Comparison of ENCODE assay signal across 9 cellular contexts in genomic region chr22:46935506-46936377, GRCh38.
A peak's percentile ranks its signal among the peaks of the same experiment; 100 is the strongest.
DNase-seq lines count a peak whose midpoint lies in the region; ATAC-seq, FAIRE-seq and TF ChIP-seq lines count a peak whose summit lies in the region.
"Had no signal": no experiment of that assay in that cellular context is flagged by ENCODE, and none has a peak within 500 bp of the region (broad histone marks: within the 10 kb centered on the region; RNA-seq: fewer than 3 reads in every experiment).

No MANE protein-coding gene starts in this region.

- intact Hi-C loops in HepG2 (cut with micrococcal nuclease; ENCODE audit: unreplicated experiment) (loop anchor here (1.0 to 5.0 kb wide), 2 partner anchors 71 to 138 kb away; no protein-coding TSS in a partner anchor), stomach (cut with DNase I; ENCODE audit: low total_unique reads) (no loop called here)

- peak; percentile 22; the same call in 1 of the 2 replicates for TF ChIP-seq RAD21 in HepG2 (CRISPR knock-in tag; IDR thresholded peaks at IDR 0.05)

- peak overlapping the region; percentile 52 for H3K27ac Mint-ChIP-seq in T-helper 2 cell treated with Interferon-gamma antibody and Interleukin-4, amounts not matched to agents 5 μg/mL and 100 μg/mL, for 36 hours
- peak overlapping the region; percentile 99 for H3K27ac Mint-ChIP-seq in astrocyte (ENCODE audit: unreplicated experiment)

- TF ChIP-seq CTCF in astrocyte (IDR thresholded peaks at IDR 0.05; ENCODE audit: insufficient read depth, low read depth, low read length) (no peak), HepG2 (CRISPR knock-in tag; IDR thresholded peaks at IDR 0.05) (peak; percentile 29; the same call in 1 of the 2 replicates), stomach (IDR thresholded peaks at IDR 0.05) (no peak), GM10266 (IDR thresholded peaks at IDR 0.05; ENCODE audit: control insufficient read depth, insufficient read depth, low read depth, missing control alignments) (no peak)

- ATAC-seq in HepG2 (peak; percentile 89), HG03565 (IDR thresholded peaks at IDR 0.05; ENCODE audit: unreplicated experiment) (no peak)

- BruUV-seq in HepG2 (replicated peaks; lab: Mats Ljungman, UMichigan): no TSS peak

- peaks cover 5% of the 10 kb centered on the region for H3K36me3 Mint-ChIP-seq in T-helper 2 cell treated with Interferon-gamma antibody and Interleukin-4, amounts not matched to agents 5 μg/mL and 100 μg/mL, for 36 hours (ENCODE audit: low read depth)
- H3K36me3 Mint-ChIP-seq in astrocyte (ENCODE audit: low read depth, unreplicated experiment): peaks cover 15% of the 10 kb centered on the region

- TF ChIP-seq EP300 in HepG2 (IDR thresholded peaks at IDR 0.05; ENCODE audit: low read depth in 2 of 2, low read length in 2 of 2) (peak in 1 of 2 experiments; percentile 88; a peak in 2 of 4 replicates), HepG2 (CRISPR knock-in tag; IDR thresholded peaks at IDR 0.05; ENCODE audit: borderline replicate concordance) (peak; percentile 88), stomach (IDR thresholded peaks at IDR 0.05) (no peak)

- H3K4me3 ChIP-seq in astrocyte (ENCODE audit: insufficient read depth, low read depth, low read length) (no peak overlapping the region), HepG2 (replicated peaks in 1 of 3; ENCODE audit: insufficient read depth in 1 of 3, low read depth in 2 of 3, low read length in 3 of 3) (peak overlapping the region; percentile 44 to 67 (median 47)), stomach (no peak overlapping the region)

- FAIRE-seq in astrocyte (lab: Jason Lieb, UNC) (no peak), HepG2 (lab: Jason Lieb, UNC) (peak; percentile 100)

- CTCF ChIA-PET in HepG2 (lab: Yijun Ruan, JAX; ENCODE audit: low intra/inter-chr PET ratio, low total read pairs): no interaction called here

- in situ Hi-C loops in HepG2 (cut with HindIII; ENCODE audit: extremely low pct_ligation_motif_present, low pct_unique_long_range_greater_than_20kb): no loop called here

- POLR2A ChIA-PET in HepG2 (lab: Yijun Ruan, JAX): interaction anchor here (0.7 to 1.4 kb wide), 8 partner anchors 10 to 177 kb away, joined by 3 to 4 read pairs (median 3); no protein-coding TSS in a partner anchor

- H4K20me1 ChIP-seq in astrocyte (ENCODE audit: insufficient read depth, low read length) (no peaks in the 10 kb centered on the region), HepG2 (ENCODE audit: insufficient read depth, low read length) (no peaks in the 10 kb centered on the region)

- H3K4me1 ChIP-seq in astrocyte (ENCODE audit: insufficient read depth, low read length) (peaks cover 50% of the 10 kb centered on the region), HepG2 (ENCODE audit: insufficient read depth, low read length) (peaks cover 65% of the 10 kb centered on the region), stomach (peaks cover 9 to 32% (median 18%) of the 10 kb centered on the region in 4 donors)

- peak overlapping the region; percentile 72 for H3K9ac ChIP-seq in astrocyte (ENCODE audit: low read length)
- H3K9ac ChIP-seq in HepG2 (ENCODE audit: insufficient read depth, low read depth, low read length): peak overlapping the region; percentile 79

- no peaks in the 10 kb centered on the region for H3K36me3 ChIP-seq in astrocyte (ENCODE audit: insufficient read depth, low read length)
- peaks cover 1 to 10% of the 10 kb centered on the region in 2 experiments; a peak in 2 of 5 replicates for H3K36me3 ChIP-seq in HepG2 (replicated peaks in 1 of 2; ENCODE audit: control insufficient read depth in 1 of 2, insufficient read depth in 2 of 2, low read length in 2 of 2)
- peaks cover 0 to 16% (median under 1%) of the 10 kb centered on the region in 4 donors for H3K36me3 ChIP-seq in stomach

- no peaks in the 10 kb centered on the region for H3K9me3 ChIP-seq in astrocyte (ENCODE audit: insufficient read depth, low read depth, low read length)
- H3K9me3 ChIP-seq in HepG2 (ENCODE audit: low read length): no peaks in the 10 kb centered on the region
- H3K9me3 ChIP-seq in stomach: no peaks in the 10 kb centered on the region

- no peak for DNase-seq in T-helper 2 cell treated with Interferon-gamma antibody and Interleukin-4, amounts not matched to agents 5 μg/mL and 100 μg/mL, for 36 hours (ENCODE audit: low spot score)
- DNase-seq in T-helper 2 cell (no peak), astrocyte (ENCODE audit: low read depth) (no peak), HepG2 (ENCODE audit: low spot score) (peak; percentile 99), stomach (no peak), GM10266 (ENCODE audit: extremely low spot score) (no peak), NCI-H748 treated with DMSO at 0.1 percent for 48 hours (lab: John Stamatoyannopoulos, UW) (no peak)

- TF ChIP-seq POLR2A in HepG2 (IDR thresholded peaks at IDR 0.05; ENCODE audit: insufficient read depth in 1 of 2, low read depth in 2 of 2, low read length in 2 of 2) (peak; percentile 85 to 90), stomach (IDR thresholded peaks at IDR 0.05) (no peak)

- H3K27me3 ChIP-seq in astrocyte (ENCODE audit: insufficient read depth, low read length): no peaks in the 10 kb centered on the region
- H3K27me3 ChIP-seq in HepG2 (ENCODE audit: control insufficient read depth in 1 of 2, insufficient read depth in 2 of 2, low read length in 2 of 2): no peaks in the 10 kb centered on the region
- H3K27me3 ChIP-seq in stomach: no peaks in the 10 kb centered on the region

- no peak overlapping the region for H3K4me3 Mint-ChIP-seq in T-helper 2 cell treated with Interferon-gamma antibody and Interleukin-4, amounts not matched to agents 5 μg/mL and 100 μg/mL, for 36 hours
- H3K4me3 Mint-ChIP-seq in astrocyte (ENCODE audit: unreplicated experiment): no peak overlapping the region

- 0% methylated on average over 11 of the region's 24 CpGs for WGBS in HepG2 (ENCODE audit: low lambda C conversion rate)
- WGBS in stomach, 5 donors: 77 to 91% (median 85%) methylated on average over 21 to 24 of the region's 24 CpGs

- H3K4me2 ChIP-seq in astrocyte (ENCODE audit: low read length) (peak overlapping the region; percentile 83), HepG2 (ENCODE audit: low read depth, low read length) (peak overlapping the region; percentile 93)

- H3K4me1 Mint-ChIP-seq in T-helper 2 cell treated with Interferon-gamma antibody and Interleukin-4, amounts not matched to agents 5 μg/mL and 100 μg/mL, for 36 hours (ENCODE audit: low read depth): peaks cover 14% of the 10 kb centered on the region
- peaks cover 59% of the 10 kb centered on the region for H3K4me1 Mint-ChIP-seq in astrocyte (ENCODE audit: low read depth, unreplicated experiment)

- H2AFZ ChIP-seq in astrocyte (ENCODE audit: low read depth, low read length) (no peak overlapping the region), HepG2 (ENCODE audit: low read length) (no peak overlapping the region)

- no peaks in the 10 kb centered on the region for H3K27me3 Mint-ChIP-seq in T-helper 2 cell treated with Interferon-gamma antibody and Interleukin-4, amounts not matched to agents 5 μg/mL and 100 μg/mL, for 36 hours (ENCODE audit: low read depth)
- no peaks in the 10 kb centered on the region for H3K27me3 Mint-ChIP-seq in astrocyte (ENCODE audit: low read depth, unreplicated experiment)

- no peaks in the 10 kb centered on the region for H3K79me2 ChIP-seq in astrocyte (ENCODE audit: insufficient read depth, low read length)
- H3K79me2 ChIP-seq in HepG2 (ENCODE audit: insufficient read depth, low read length): peaks cover 2% of the 10 kb centered on the region

- no peaks in the 10 kb centered on the region for H3K9me3 Mint-ChIP-seq in T-helper 2 cell treated with Interferon-gamma antibody and Interleukin-4, amounts not matched to agents 5 μg/mL and 100 μg/mL, for 36 hours
- H3K9me3 Mint-ChIP-seq in astrocyte (ENCODE audit: unreplicated experiment): no peaks in the 10 kb centered on the region

- H3K27ac ChIP-seq in astrocyte (ENCODE audit: low read depth, low read length) (peak overlapping the region; percentile 92), HepG2 (ENCODE audit: extremely low read length, insufficient read depth, low read length) (peak overlapping the region; percentile 95), stomach (peak overlapping the region in 3 of 5 donors; percentile 32 to 47 (median 33))
- H3K27ac ChIP-seq: VCaP had no signal

TF ChIP-seq in HepG2, 621 proteins besides CTCF, POLR2A, EP300 and RAD21 (continues in another document):
- TF ChIP-seq ZNF639 (CRISPR knock-in tag; conservative IDR thresholded peaks at IDR 0.05) (no peak; the same call in 1 of the 2 replicates), RELA (CRISPR knock-in tag; IDR thresholded peaks at IDR 0.05) (no peak), SRF (IDR thresholded peaks at IDR 0.05; ENCODE audit: low read depth, low read length) (no peak), YEATS2 (CRISPR knock-in tag; IDR thresholded peaks at IDR 0.05; ENCODE audit: borderline replicate concordance) (no peak), CBX5 (CRISPR knock-in tag; IDR thresholded peaks at IDR 0.05; ENCODE audit: borderline replicate concordance) (peak; percentile 52; the same call in 1 of the 2 replicates)

Comparison
In these comparisons a context has a peak if more than half of its experiments do, and no peak if none do; other contexts are left out.
1. H3K27ac ChIP-seq: peak in every context shown above with its lines; median percentile 95 in HepG2; 92 in astrocyte; 33 in stomach.
2. H3K4me3 ChIP-seq: peak in HepG2 (3 of 3); none in astrocyte (single experiment) and stomach (0 of 4).
3. POLR2A ChIP-seq: peak in HepG2 (2 of 2); none in stomach (0 of 4).